20 cellular contexts compared by ENCODE assay signal in genomic region chr11:117418685-117419084, GRCh38.
"Had no signal": no experiment of that assay in that cellular context is flagged by ENCODE, and none has a peak within 500 bp of the region (broad histone marks: within the 10 kb centered on the region; RNA-seq: fewer than 3 reads in every experiment).

No MANE protein-coding gene starts in this region.

- H3K27me3 ChIP-seq: SJSA1 had no signal

- H3K4me3 ChIP-seq: SJSA1, SK-N-MC had no signal

- H3K9me3 ChIP-seq: SJSA1 had no signal

- H3K4me1 ChIP-seq: SJSA1 had no signal

- DNase-seq: Karpas-422, KG1, MM.1S, NCI-H1092 treated with DMSO at 0.1 percent for 48 hours, NCI-H1436, NCI-H187, NCI-H2029, NCI-H2081 treated with DMSO at 0.1 percent for 48 hours, NCI-H2171, NCI-H226, NCI-H446, NCI-H510A, NCI-H524 treated with DMSO at 0.1 percent for 48 hours, NCI-H69, NCI-H774, Right ventricle myocardium superior, RPMI8226, SIG-M5 had no signal

- H3K27ac ChIP-seq: SJSA1, SK-N-MC had no signal

- H3K36me3 ChIP-seq: SJSA1 had no signal
